18 cellular contexts compared by ENCODE assay signal in the genomic region with DNA sequence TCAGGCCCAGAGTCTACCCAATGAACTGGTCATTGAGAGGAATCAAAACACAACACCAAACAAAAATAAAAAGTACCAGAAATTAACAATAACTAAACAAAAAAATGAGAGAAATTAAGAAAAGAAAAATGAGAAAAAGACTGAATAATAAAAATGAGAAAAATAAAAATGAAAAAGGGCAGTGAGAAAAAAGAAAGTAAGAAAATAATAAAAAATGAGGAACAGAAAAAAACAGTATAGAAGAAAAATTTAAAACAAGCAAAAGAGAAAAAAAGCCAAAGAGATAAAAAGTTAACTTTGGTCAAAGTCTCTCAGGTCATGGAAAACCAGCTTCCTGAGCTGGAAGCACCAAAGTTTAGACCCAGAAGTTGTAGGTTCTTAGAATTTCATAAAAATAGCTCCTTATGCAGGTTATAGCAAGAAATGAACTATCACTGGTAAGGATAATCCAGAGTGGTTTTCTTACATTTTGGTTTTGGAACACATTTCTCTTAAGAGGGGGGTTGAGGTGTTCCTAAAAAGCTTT.
"Had no signal": no experiment of that assay in that cellular context is flagged by ENCODE, and none has a peak within 500 bp of the region (broad histone marks: within the 10 kb centered on the region; RNA-seq: fewer than 3 reads in every experiment).

No MANE protein-coding gene starts in this region.

- H3K4me3 ChIP-seq: gastrocnemius medialis, heart right ventricle, tibial artery had no signal

- H3K27me3 Mint-ChIP-seq: stimulated activated naive B cell treated with anti-CD40 and anti-IgM and Interleukin-4, amounts not matched to agents 10 μg/mL and 1 μg/mL and 100 μg/mL, for 72 hours had no signal

- DNase-seq: activated CD4-positive, alpha-beta T cell treated with anti-CD3 and anti-CD28 coated beads, Interleukin-2, amount 10 ng/mL, durations not matched to agents 7 days and 5 days; activated CD4-positive, CD25-positive, alpha-beta regulatory T cell; activated CD8-positive, alpha-beta memory T cell treated with anti-CD3 and anti-CD28 coated beads for 24 hours; activated naive CD8-positive, alpha-beta T cell treated with anti-CD3 and anti-CD28 coated beads for 36 hours; amygdala; brain microvascular endothelial cell; cortex of kidney; effector CD4-positive, alpha-beta T cell; gastrocnemius medialis; heart right ventricle; natural killer cell; retina; stimulated activated CD4-positive, alpha-beta T cell treated with anti-CD3 and anti-CD28 coated beads, Interleukin-2, amount 100 ng/mL, for 48 hours; stimulated activated naive B cell treated with anti-CD40 and anti-IgM and Interleukin-4, amounts not matched to agents 10 μg/mL and 1 μg/mL and 100 μg/mL, for 72 hours; tibial artery had no signal

- H3K4me1 Mint-ChIP-seq: activated CD4-positive, alpha-beta T cell treated with anti-CD3 and anti-CD28 coated beads, Interleukin-2, amount 10 ng/mL, durations not matched to agents 7 days and 5 days; activated naive CD8-positive, alpha-beta T cell treated with anti-CD3 and anti-CD28 coated beads for 36 hours; natural killer cell had no signal

- H3K4me3 Mint-ChIP-seq: activated CD4-positive, alpha-beta T cell treated with anti-CD3 and anti-CD28 coated beads, Interleukin-2, amount 10 ng/mL, durations not matched to agents 7 days and 5 days; activated naive CD8-positive, alpha-beta T cell treated with anti-CD3 and anti-CD28 coated beads for 36 hours; natural killer cell; stimulated activated naive B cell treated with anti-CD40 and anti-IgM and Interleukin-4, amounts not matched to agents 10 μg/mL and 1 μg/mL and 100 μg/mL, for 72 hours had no signal

- H3K4me1 ChIP-seq: gastrocnemius medialis, heart right ventricle, tibial artery had no signal

- H3K27ac Mint-ChIP-seq: activated CD4-positive, alpha-beta T cell treated with anti-CD3 and anti-CD28 coated beads, Interleukin-2, amount 10 ng/mL, durations not matched to agents 7 days and 5 days; activated naive CD8-positive, alpha-beta T cell treated with anti-CD3 and anti-CD28 coated beads for 36 hours; natural killer cell had no signal

- H3K27ac ChIP-seq: brain microvascular endothelial cell, gastrocnemius medialis, heart right ventricle, tibial artery had no signal

- FAIRE-seq: islet of Langerhans, TTC549, urothelium cell line had no signal

- H3K9me3 ChIP-seq: gastrocnemius medialis, tibial artery had no signal

- ATAC-seq: gastrocnemius medialis, heart right ventricle, natural killer cell had no signal

- H3K27me3 ChIP-seq: brain microvascular endothelial cell, gastrocnemius medialis, heart right ventricle, tibial artery had no signal

- H3K9me3 Mint-ChIP-seq: activated CD4-positive, alpha-beta T cell treated with anti-CD3 and anti-CD28 coated beads, Interleukin-2, amount 10 ng/mL, durations not matched to agents 7 days and 5 days; activated naive CD8-positive, alpha-beta T cell treated with anti-CD3 and anti-CD28 coated beads for 36 hours had no signal

- H3K36me3 ChIP-seq: brain microvascular endothelial cell, gastrocnemius medialis, heart right ventricle, tibial artery had no signal

- H3K36me3 Mint-ChIP-seq: activated naive CD8-positive, alpha-beta T cell treated with anti-CD3 and anti-CD28 coated beads for 36 hours; natural killer cell had no signal
